In genomic region chr2:160220545-160221009, GRCh38 we compare ENCODE assay signal across 10 cellular contexts. TPM values are rescaled to one million over a fixed set of nuclear protein-coding genes. Genes with fewer than 3 reads are reported as not detected.
DNase-seq lines count a peak whose midpoint lies in the region; ATAC-seq and TF ChIP-seq lines count a peak whose summit lies in the region.
"Had no signal": no experiment of that assay in that cellular context is flagged by ENCODE, and none has a peak within 500 bp of the region (broad histone marks: within the 10 kb centered on the region; RNA-seq: fewer than 3 reads in every experiment).

No MANE protein-coding gene starts in this region.

- peaks cover 12 to 14% of the 10 kb centered on the region in 2 donors for H3K4me1 ChIP-seq in left lung

- no peaks in the 10 kb centered on the region for H3K27me3 Mint-ChIP-seq in activated naive CD4-positive, alpha-beta T cell treated with anti-CD3 and anti-CD28 coated beads, Interleukin-2, amount 50 U/mL, for 24 hours
- peaks cover 16% of the 10 kb centered on the region for H3K27me3 Mint-ChIP-seq in stimulated activated naive CD8-positive, alpha-beta T cell treated with anti-CD3 and anti-CD28 coated beads, Interleukin-15, amount 100 ng/mL, for 72 hours

- no peaks in the 10 kb centered on the region for H3K36me3 Mint-ChIP-seq in activated naive CD4-positive, alpha-beta T cell treated with anti-CD3 and anti-CD28 coated beads, Interleukin-2, amount 50 U/mL, for 24 hours

- H3K4me3 Mint-ChIP-seq in activated naive CD4-positive, alpha-beta T cell treated with anti-CD3 and anti-CD28 coated beads, Interleukin-2, amount 50 U/mL, for 24 hours = peak overlapping the region; percentile 8
- peak overlapping the region; percentile 0 to 7 for H3K4me3 Mint-ChIP-seq in stimulated activated naive CD8-positive, alpha-beta T cell treated with anti-CD3 and anti-CD28 coated beads, Interleukin-15, amount 100 ng/mL, for 72 hours

- H3K9me3 ChIP-seq in left lung = no peaks in the 10 kb centered on the region

- ATAC-seq in left lung (no peak), GM21526 (IDR thresholded peaks at IDR 0.05; ENCODE audit: low FRiP score, unreplicated experiment) (no peak)
- peak; percentile 62 for ATAC-seq in stimulated activated naive CD8-positive, alpha-beta T cell treated with anti-CD3 and anti-CD28 coated beads, Interleukin-15, amount 100 ng/mL, for 72 hours

- no peaks in the 10 kb centered on the region for H3K36me3 ChIP-seq in left lung

- DNase-seq in activated T-cell treated with anti-CD3 and anti-CD28 coated beads for 48 hours (ENCODE audit: low read depth) (peak; percentile 45), left lung (no peak), NCI-H1417 treated with DMSO at 0.1 percent for 48 hours (lab: John Stamatoyannopoulos, UW) (no peak), AML-193 (lab: John Stamatoyannopoulos, UW) (no peak)
- no peak for DNase-seq in activated T-cell treated with anti-CD3 and anti-CD28 coated beads, Interleukin-2, amount 50 U/mL, for 1 hour
- peak in 1 of 2 donors; percentile 39 for DNase-seq in stimulated activated naive CD8-positive, alpha-beta T cell treated with anti-CD3 and anti-CD28 coated beads, Interleukin-15, amount 100 ng/mL, for 72 hours
- DNase-seq: NCI-H510A treated with DMSO at 0.1 percent for 48 hours, retina had no signal

- no peak for TF ChIP-seq CTCF in left lung (IDR thresholded peaks at IDR 0.05)

- H3K27ac Mint-ChIP-seq in activated naive CD4-positive, alpha-beta T cell treated with anti-CD3 and anti-CD28 coated beads, Interleukin-2, amount 50 U/mL, for 24 hours = no peak overlapping the region
- H3K27ac Mint-ChIP-seq in stimulated activated naive CD8-positive, alpha-beta T cell treated with anti-CD3 and anti-CD28 coated beads, Interleukin-15, amount 100 ng/mL, for 72 hours = no peak overlapping the region

- intact Hi-C loops in left lung (cut with DNase I) = no loop called here

- H3K27me3 ChIP-seq in left lung = no peaks in the 10 kb centered on the region

- no peaks in the 10 kb centered on the region for H3K9me3 Mint-ChIP-seq in activated naive CD4-positive, alpha-beta T cell treated with anti-CD3 and anti-CD28 coated beads, Interleukin-2, amount 50 U/mL, for 24 hours
- H3K9me3 Mint-ChIP-seq in stimulated activated naive CD8-positive, alpha-beta T cell treated with anti-CD3 and anti-CD28 coated beads, Interleukin-15, amount 100 ng/mL, for 72 hours = no peaks in the 10 kb centered on the region

- H3K27ac ChIP-seq in left lung = peak overlapping the region; percentile 66 to 80

- H3K4me1 Mint-ChIP-seq in activated naive CD4-positive, alpha-beta T cell treated with anti-CD3 and anti-CD28 coated beads, Interleukin-2, amount 50 U/mL, for 24 hours = peaks cover 43% of the 10 kb centered on the region
- peaks cover 58% of the 10 kb centered on the region for H3K4me1 Mint-ChIP-seq in stimulated activated naive CD8-positive, alpha-beta T cell treated with anti-CD3 and anti-CD28 coated beads, Interleukin-15, amount 100 ng/mL, for 72 hours

- H3K4me3 ChIP-seq in left lung = no peak overlapping the region

RNA-seq across cellular contexts. Expression of gene ITGB6, which starts 20.5 kb away (rescaled TPM):
- total RNA-seq in left lung = 100 to 1,000 TPM in 1 of 2 donors, 10 to 100 TPM in 1; 58.3 to 227 TPM
